Comparison of ENCODE assay signal across 19 cellular contexts in the genomic region with DNA sequence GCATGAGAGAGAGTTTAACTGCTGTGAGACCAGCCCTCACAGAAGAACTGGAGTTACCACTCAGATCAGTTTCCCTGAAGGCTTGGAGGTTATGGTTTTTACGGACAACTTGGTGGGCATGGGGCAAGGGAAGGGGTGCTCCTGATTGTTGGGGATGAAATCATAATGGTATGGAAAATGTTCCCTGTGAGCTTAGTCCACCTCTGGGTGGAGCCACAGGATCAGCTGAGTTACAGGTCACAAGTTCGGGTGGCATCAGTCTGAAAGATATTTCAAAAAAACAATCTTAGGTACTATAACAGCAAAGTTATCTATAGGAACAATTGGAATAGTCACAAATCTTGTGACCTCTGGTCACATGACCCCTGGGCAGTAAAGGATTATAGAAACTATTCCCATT.
A peak's percentile ranks its signal among the peaks of the same experiment; 100 is the strongest.
DNase-seq lines count a peak whose midpoint lies in the region; ATAC-seq and TF ChIP-seq lines count a peak whose summit lies in the region.
"Had no signal": no experiment of that assay in that cellular context is flagged by ENCODE, and none has a peak within 500 bp of the region (broad histone marks: within the 10 kb centered on the region; RNA-seq: fewer than 3 reads in every experiment).

No MANE protein-coding gene starts in this region.

- H3K27me3 ChIP-seq in H7 (ENCODE audit: control insufficient read depth, insufficient read depth, low read length) (no peaks in the 10 kb centered on the region), Panc1 (ENCODE audit: control insufficient read depth, insufficient read depth, low read length) (no peaks in the 10 kb centered on the region), mesendoderm (ENCODE audit: insufficient read depth, low read length, poor library complexity) (no peaks in the 10 kb centered on the region)
- H3K27me3 ChIP-seq: body of pancreas, upper lobe of right lung had no signal

- no peak overlapping the region for H3K4me2 ChIP-seq in mesendoderm (ENCODE audit: low read length)

- no CpG with 5 or more reads among the region's 2 CpGs for WGBS in mesendoderm (ENCODE audit: extremely low coverage, insufficient coverage, low lambda C conversion rate)

- DNase-seq in NCI-H526 (lab: John Stamatoyannopoulos, UW), result peak; percentile 12 to 16
- no peak for DNase-seq in NCI-H526 treated with DMSO at 0.1 percent for 48 hours (lab: John Stamatoyannopoulos, UW)
- peak; percentile 10 for DNase-seq in H7
- DNase-seq in Panc1 (ENCODE audit: low read depth, low spot score), result no peak
- DNase-seq in mesendoderm, result peak; percentile 40
- DNase-seq in NCI-H774 (lab: John Stamatoyannopoulos, UW), result no peak
- no peak for DNase-seq in inferior parietal cortex (ENCODE audit: extremely low spot score)
- DNase-seq: activated CD4-positive, alpha-beta T cell treated with anti-CD3 and anti-CD28 coated beads for 4 hours; body of pancreas; C1 segment of cervical spinal cord; DMS 273 treated with DMSO at 0.1 percent for 48 hours; effector memory CD8-positive, alpha-beta T cell; HCEC 1CT; immature natural killer cell; NCI-H2029 treated with DMSO at 0.1 percent for 48 hours; NCI-H510A; stimulated activated naive CD8-positive, alpha-beta T cell treated with anti-CD3 and anti-CD28 coated beads, Interleukin-15, amount 100 ng/mL, for 72 hours; upper lobe of right lung had no signal

- no peak overlapping the region for H2BK120ac ChIP-seq in mesendoderm (ENCODE audit: low read depth, low read length)

- H3K56ac ChIP-seq in mesendoderm (ENCODE audit: low read length), result no peak overlapping the region

- H3K18ac ChIP-seq in mesendoderm (ENCODE audit: low read length), result no peak overlapping the region

- H3K79me1 ChIP-seq in mesendoderm (ENCODE audit: low read length), result no peaks in the 10 kb centered on the region

- H3K4ac ChIP-seq in mesendoderm (ENCODE audit: low read depth, low read length), result no peak overlapping the region

- H2BK15ac ChIP-seq in mesendoderm (replicated peaks; ENCODE audit: low read depth), result no peak overlapping the region

- no peak overlapping the region for H3K9ac ChIP-seq in mesendoderm (ENCODE audit: low read length)

- intact Hi-C loops in Panc1 (cut with micrococcal nuclease; ENCODE audit: unreplicated experiment), result no loop called here

- ATAC-seq in Panc1, result peak; percentile 68; the same call in 1 of the 2 replicates
- ATAC-seq in HG02884 (IDR thresholded peaks at IDR 0.05; ENCODE audit: unreplicated experiment), result no peak
- ATAC-seq: body of pancreas; effector memory CD8-positive, alpha-beta T cell; stimulated activated naive CD8-positive, alpha-beta T cell treated with anti-CD3 and anti-CD28 coated beads, Interleukin-15, amount 100 ng/mL, for 72 hours; upper lobe of right lung had no signal

- peak; percentile 42; the same call in 1 of the 2 replicates for TF ChIP-seq CTCF in Panc1 (IDR thresholded peaks at IDR 0.05)

- BruUV-seq in Panc1 (replicated peaks; lab: Mats Ljungman, UMichigan), result no TSS peak

- H3K9me3 ChIP-seq in Panc1 (ENCODE audit: control insufficient read depth, insufficient read depth, low read depth, low read length), result no peaks in the 10 kb centered on the region
- H3K9me3 ChIP-seq: upper lobe of right lung had no signal

- H3K36me3 ChIP-seq in H7 (replicated peaks; ENCODE audit: control insufficient read depth, insufficient read depth, low read length) (no peaks in the 10 kb centered on the region), Panc1 (ENCODE audit: control insufficient read depth, insufficient read depth, low read length) (no peaks in the 10 kb centered on the region), mesendoderm (ENCODE audit: control insufficient read depth, insufficient read depth, low read length) (no peaks in the 10 kb centered on the region)
- H3K36me3 ChIP-seq: upper lobe of right lung had no signal

- H3K4me3 ChIP-seq in H7 (ENCODE audit: insufficient read depth, low read depth, low read length) (no peak overlapping the region), Panc1 (ENCODE audit: low read depth in 2 of 2, low read length in 2 of 2) (no peak overlapping the region), mesendoderm (ENCODE audit: low read length) (no peak overlapping the region)
- H3K4me3 ChIP-seq: body of pancreas, upper lobe of right lung had no signal

- H2BK5ac ChIP-seq in mesendoderm (ENCODE audit: low read length), result no peak overlapping the region

- H3K4me1 ChIP-seq in Panc1 (ENCODE audit: control insufficient read depth, insufficient read depth, low read length) (no peaks in the 10 kb centered on the region), mesendoderm (ENCODE audit: control insufficient read depth, low read depth, low read length) (no peaks in the 10 kb centered on the region)
- H3K4me1 ChIP-seq: body of pancreas, upper lobe of right lung had no signal

- no peak overlapping the region for H4K8ac ChIP-seq in mesendoderm (ENCODE audit: low read depth, low read length)

- no peak overlapping the region for H3K27ac ChIP-seq in Panc1 (ENCODE audit: low read length)
- H3K27ac ChIP-seq in mesendoderm (ENCODE audit: low read depth, low read length), result no peak overlapping the region
- H3K27ac ChIP-seq: body of pancreas, upper lobe of right lung had no signal

- CTCF ChIA-PET in Panc1 (lab: Charles Lee), result interaction anchor here (0.6 kb wide), 1 partner anchor 124 kb away, joined by 4 read pairs; no protein-coding TSS in a partner anchor

- in situ Hi-C loops in Panc1 (cut with HindIII; ENCODE audit: low pct_unique_long_range_greater_than_20kb, low sequenced_read_pairs), result no loop called here

- POLR2A ChIA-PET in Panc1 (lab: Charles Lee), result no interaction called here

- H3K23ac ChIP-seq in mesendoderm (ENCODE audit: low read length), result no peak overlapping the region

- H2AK5ac ChIP-seq in mesendoderm (ENCODE audit: low read length), result no peak overlapping the region

- H3K79me2 ChIP-seq in mesendoderm (ENCODE audit: control insufficient read depth, insufficient read depth, low read length), result no peaks in the 10 kb centered on the region

- H4K5ac ChIP-seq in mesendoderm (ENCODE audit: low read length), result no peak overlapping the region

Comparison
In these comparisons a context has a peak if more than half of its experiments do, and no peak if none do; other contexts are left out.
1. DNase-seq: peak in NCI-H526 (2 of 2), H7 (single experiment) and mesendoderm (single experiment); none in NCI-H526 treated with DMSO at 0.1 percent for 48 hours (single experiment), Panc1 (single experiment), NCI-H774 (single experiment) and inferior parietal cortex (single experiment).